ENCODE assay signal across 8 cellular contexts in genomic region chr10:45672201-45673073, GRCh38. TPM values are rescaled to one million over a fixed set of nuclear protein-coding genes. Genes with fewer than 3 reads are reported as not detected.
DNase-seq lines count a peak whose midpoint lies in the region; ATAC-seq and TF ChIP-seq lines count a peak whose summit lies in the region.

Gene ZFAND4 (minus strand): TSS chr10:45672772. CDS start chr10:45663725, 9,047 bp downstream.

- H3K4me1 ChIP-seq in Karpas-422 (ENCODE audit: low read length) (peaks cover 29% of the 10 kb centered on the region), stomach (peaks cover 3 to 31% (median 20%) of the 10 kb centered on the region in 4 donors)

- H3K27me3 ChIP-seq in Karpas-422 (ENCODE audit: low read length) (no peaks in the 10 kb centered on the region), neural cell (ENCODE audit: insufficient read depth, low read depth, low read length) (no peaks in the 10 kb centered on the region), stomach (no peaks in the 10 kb centered on the region)

- H3K4me2 ChIP-seq in Karpas-422 (ENCODE audit: low read depth, low read length, poor library complexity, severe bottlenecking) = peak within 1 kb of the TSS; percentile 77
- peak within 1 kb of the TSS; percentile 68 for H3K4me2 ChIP-seq in neural cell (ENCODE audit: low read length)

- intact Hi-C loops in stomach (cut with DNase I; ENCODE audit: low total_unique reads) = no loop called here

- no peak for TF ChIP-seq POLR2A in stomach (IDR thresholded peaks at IDR 0.05)

- peak; percentile 69 for TF ChIP-seq RAD21 in neural cell (conservative IDR thresholded peaks at IDR 0.05)

- H3K36me3 ChIP-seq in Karpas-422 (ENCODE audit: insufficient read depth, low read length) (peaks cover 6% of the 10 kb centered on the region; the same call in 1 of the 2 replicates), neural cell (ENCODE audit: insufficient read depth, low read length) (no peaks in the 10 kb centered on the region), stomach (no peaks in the 10 kb centered on the region)

- peak within 1 kb of the TSS; percentile 81; the same call in 1 of the 2 replicates for H2AFZ ChIP-seq in Karpas-422 (ENCODE audit: low read length)
- H2AFZ ChIP-seq in neural cell (ENCODE audit: low read depth, low read length) = peak within 1 kb of the TSS; percentile 57

- 0 to 1% (median 0%) methylated on average over 3 to 95 of the region's 95 CpGs for WGBS in stomach, 5 donors

- no peaks in the 10 kb centered on the region for H3K9me2 ChIP-seq in Karpas-422 (replicated peaks; ENCODE audit: insufficient read depth, low read length)
- H3K9me2 ChIP-seq in neural cell (ENCODE audit: insufficient read depth, low read length) = no peaks in the 10 kb centered on the region

- TF ChIP-seq EP300 in neural cell (conservative IDR thresholded peaks at IDR 0.05; ENCODE audit: poor library complexity, severe bottlenecking) = peak; percentile 48
- TF ChIP-seq EP300 in stomach (IDR thresholded peaks at IDR 0.05) = no peak

- no peaks in the 10 kb centered on the region for H4K20me1 ChIP-seq in Karpas-422 (ENCODE audit: insufficient read depth, low read depth, low read length)
- no peaks in the 10 kb centered on the region for H4K20me1 ChIP-seq in neural cell (ENCODE audit: insufficient read depth)

- H3K4me3 ChIP-seq in Karpas-422 (ENCODE audit: low read length) = peak within 1 kb of the TSS; percentile 68
- H3K4me3 ChIP-seq in neural cell (ENCODE audit: low read length) = peak within 1 kb of the TSS; percentile 84
- H3K4me3 ChIP-seq in stomach = peak within 1 kb of the TSS; percentile 66 to 77 (median 68)

- no peaks in the 10 kb centered on the region for H3F3A ChIP-seq in neural cell (ENCODE audit: insufficient read depth, low read length, poor library complexity, severe bottlenecking)

- no peaks in the 10 kb centered on the region for H3K9me3 ChIP-seq in Karpas-422 (ENCODE audit: low read length)
- H3K9me3 ChIP-seq in neural cell (ENCODE audit: low read length) = no peaks in the 10 kb centered on the region
- no peaks in the 10 kb centered on the region for H3K9me3 ChIP-seq in stomach

- H3K9ac ChIP-seq in Karpas-422 (ENCODE audit: low read length) (peak within 1 kb of the TSS; percentile 87), neural cell (ENCODE audit: low read length) (peak within 1 kb of the TSS; percentile 56)

- H3K27ac ChIP-seq in Karpas-422 (ENCODE audit: low read length) (peak within 1 kb of the TSS; percentile 76), neural cell (ENCODE audit: low read length) (no peak within 1 kb of the TSS), stomach (peak within 1 kb of the TSS; percentile 83 to 94 (median 89))

- TF ChIP-seq CTCF in neural cell (IDR thresholded peaks at IDR 0.05; ENCODE audit: poor library complexity, severe bottlenecking) = peak; percentile 74
- peak in 5 of 7 experiments; percentile 28 to 79 (median 34) for TF ChIP-seq CTCF in stomach (IDR thresholded peaks at IDR 0.05)

- H3K79me2 ChIP-seq in Karpas-422 (ENCODE audit: low read length) = peaks cover 47% of the 10 kb centered on the region
- no peaks in the 10 kb centered on the region for H3K79me2 ChIP-seq in neural cell (replicated peaks; ENCODE audit: insufficient read depth, low read length)

- peak; percentile 97 for ATAC-seq in GM21786 (IDR thresholded peaks at IDR 0.05; ENCODE audit: unreplicated experiment)

- peak; percentile 98 for DNase-seq in EH (ENCODE audit: low read depth)
- peak; percentile 99 for DNase-seq in Karpas-422
- peak; percentile 77 for DNase-seq in RPMI8226
- peak; percentile 93 for DNase-seq in activated T-helper 9 cell treated with anti-CD3 and anti-CD28 coated beads, Interleukin-2, amount 50 U/mL, for 16 hours (ENCODE audit: low read depth)
- peak; percentile 96 for DNase-seq in fibroblast of the conjunctiva (ENCODE audit: low read depth)
- peak; percentile 98 for DNase-seq in stomach

TF ChIP-seq in neural cell, 6 proteins besides CTCF, POLR2A, EP300 and RAD21:
- TF ChIP-seq, protein P1, sequence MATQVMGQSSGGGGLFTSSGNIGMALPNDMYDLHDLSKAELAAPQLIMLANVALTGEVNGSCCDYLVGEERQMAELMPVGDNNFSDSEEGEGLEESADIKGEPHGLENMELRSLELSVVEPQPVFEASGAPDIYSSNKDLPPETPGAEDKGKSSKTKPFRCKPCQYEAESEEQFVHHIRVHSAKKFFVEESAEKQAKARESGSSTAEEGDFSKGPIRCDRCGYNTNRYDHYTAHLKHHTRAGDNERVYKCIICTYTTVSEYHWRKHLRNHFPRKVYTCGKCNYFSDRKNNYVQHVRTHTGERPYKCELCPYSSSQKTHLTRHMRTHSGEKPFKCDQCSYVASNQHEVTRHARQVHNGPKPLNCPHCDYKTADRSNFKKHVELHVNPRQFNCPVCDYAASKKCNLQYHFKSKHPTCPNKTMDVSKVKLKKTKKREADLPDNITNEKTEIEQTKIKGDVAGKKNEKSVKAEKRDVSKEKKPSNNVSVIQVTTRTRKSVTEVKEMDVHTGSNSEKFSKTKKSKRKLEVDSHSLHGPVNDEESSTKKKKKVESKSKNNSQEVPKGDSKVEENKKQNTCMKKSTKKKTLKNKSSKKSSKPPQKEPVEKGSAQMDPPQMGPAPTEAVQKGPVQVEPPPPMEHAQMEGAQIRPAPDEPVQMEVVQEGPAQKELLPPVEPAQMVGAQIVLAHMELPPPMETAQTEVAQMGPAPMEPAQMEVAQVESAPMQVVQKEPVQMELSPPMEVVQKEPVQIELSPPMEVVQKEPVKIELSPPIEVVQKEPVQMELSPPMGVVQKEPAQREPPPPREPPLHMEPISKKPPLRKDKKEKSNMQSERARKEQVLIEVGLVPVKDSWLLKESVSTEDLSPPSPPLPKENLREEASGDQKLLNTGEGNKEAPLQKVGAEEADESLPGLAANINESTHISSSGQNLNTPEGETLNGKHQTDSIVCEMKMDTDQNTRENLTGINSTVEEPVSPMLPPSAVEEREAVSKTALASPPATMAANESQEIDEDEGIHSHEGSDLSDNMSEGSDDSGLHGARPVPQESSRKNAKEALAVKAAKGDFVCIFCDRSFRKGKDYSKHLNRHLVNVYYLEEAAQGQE (IDR thresholded peaks at IDR 0.05; ENCODE audit: borderline replicate concordance) = no peak
- peak; percentile 76 for TF ChIP-seq SMC3 (conservative IDR thresholded peaks at IDR 0.05; ENCODE audit: poor library complexity)
- no peak for TF ChIP-seq TAF1 (IDR thresholded peaks at IDR 0.05; ENCODE audit: low read depth)
- TF ChIP-seq EZH2 (IDR thresholded peaks at IDR 0.05; ENCODE audit: borderline replicate concordance, insufficient read depth, low read length, poor library complexity, severe bottlenecking) = no peak
- peak; percentile 46 for TF ChIP-seq POLR2AphosphoS5 (IDR thresholded peaks at IDR 0.05)
- TF ChIP-seq MXI1 (conservative IDR thresholded peaks at IDR 0.05; ENCODE audit: poor library complexity, severe bottlenecking) = peak; percentile 44

RNA-seq across cellular contexts. Expression of gene ZFAND4, which starts in this region (rescaled TPM):
- 55.0 and 61.3 TPM in 2 replicates for total RNA-seq in Karpas-422 (2014; rRNA removed; shearing (Covaris generic); ENCODE audit: low replicate concordance)
- polyA plus RNA-seq in neural cell = 8.3 and 14.2 TPM in 2 replicates
- polyA minus RNA-seq in neural cell = 15.6 and 19.2 TPM in 2 replicates
- 100 to 1,000 TPM in 1 of 5 donors, 10 to 100 TPM in 2, 1 to 10 TPM in 2; 3.5 to 179 (median 19.0) TPM for total RNA-seq in stomach
- 1 to 10 TPM; 3.2 to 6.4 (median 3.7) TPM for polyA plus RNA-seq in stomach
